ENCODE assay signal across 8 cellular contexts in the genomic region with DNA sequence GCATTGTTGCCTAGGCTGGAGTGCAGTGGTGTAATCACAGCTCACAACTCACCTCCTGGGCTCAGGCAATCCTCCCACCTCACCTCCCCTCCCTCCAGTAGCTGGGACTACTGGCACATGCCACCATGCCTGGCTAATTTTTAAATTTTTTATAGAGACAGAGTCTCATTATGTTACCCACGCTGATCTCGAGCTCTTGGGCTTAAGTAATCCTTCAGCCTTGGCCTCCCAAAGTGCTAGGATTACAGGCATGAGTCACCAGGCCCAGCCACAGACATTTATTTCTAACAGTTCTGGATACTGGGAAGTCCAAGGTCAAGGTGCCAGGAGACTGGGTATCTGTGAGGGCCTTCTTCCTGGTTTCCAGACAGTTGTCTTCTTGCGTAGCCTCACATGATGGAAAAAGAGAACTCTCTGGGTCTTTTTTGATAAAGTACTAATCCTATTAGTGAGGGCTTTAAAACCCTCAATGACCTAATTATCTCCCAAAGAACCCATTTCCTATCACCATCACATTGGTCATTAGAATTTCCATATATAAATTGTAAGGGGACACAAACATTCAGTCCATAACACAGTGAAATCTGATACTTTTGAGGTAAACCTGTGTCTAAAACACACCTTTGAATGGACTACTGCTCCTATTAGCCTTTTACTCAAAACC.
DNase-seq lines count a peak whose midpoint lies in the region; ATAC-seq, FAIRE-seq and TF ChIP-seq lines count a peak whose summit lies in the region.

No MANE protein-coding gene starts in this region.

- H3K9me3 ChIP-seq in lower lobe of right lung = no peaks in the 10 kb centered on the region

- peaks cover 16% of the 10 kb centered on the region for H3K4me1 ChIP-seq in lower lobe of right lung

- in situ Hi-C loops in astrocyte of the spinal cord (cut with HindIII; ENCODE audit: low sequenced_read_pairs) = no loop called here

- H3K36me3 Mint-ChIP-seq in activated T-cell treated with anti-CD3 and anti-CD28 coated beads, Interleukin-2, amount 50 U/mL, for 72 hours (ENCODE audit: insufficient read depth in 2 of 2) = no peaks in the 10 kb centered on the region

- H3K36me3 ChIP-seq in lower lobe of right lung = peaks cover 4% of the 10 kb centered on the region

- intact Hi-C loops in lower lobe of right lung (cut with DNase I) = no loop called here

- H3K27ac ChIP-seq in lower lobe of right lung = peak overlapping the region; percentile 82

- peak overlapping the region; percentile 30 for H3K27ac Mint-ChIP-seq in activated T-cell treated with anti-CD3 and anti-CD28 coated beads, Interleukin-2, amount 50 U/mL, for 72 hours

- no peak for DNase-seq in activated T-cell treated with anti-CD3 and anti-CD28 coated beads, Interleukin-2, amount 50 U/mL, for 72 hours
- DNase-seq in activated T-cell treated with anti-CD3 and anti-CD28 coated beads, Interleukin-2, amount 50 U/mL, for 1 hour = no peak
- DNase-seq in astrocyte of the spinal cord (ENCODE audit: low read depth, low spot score) (peak; percentile 79), lower lobe of right lung (no peak), urothelium cell line (ENCODE audit: low spot score) (peak; percentile 9), ureter (ENCODE audit: low spot score) (no peak)
- DNase-seq in stimulated activated CD4-positive, alpha-beta T cell treated with anti-CD3 and anti-CD28 coated beads, Interleukin-2, amount 100 ng/mL, for 24 hours = no peak

- peak overlapping the region; percentile 43 to 67 for H3K4me3 Mint-ChIP-seq in activated T-cell treated with anti-CD3 and anti-CD28 coated beads, Interleukin-2, amount 50 U/mL, for 72 hours

- no peak for TF ChIP-seq CTCF in astrocyte of the spinal cord (IDR thresholded peaks at IDR 0.05; ENCODE audit: low read depth, low read length)
- TF ChIP-seq CTCF in lower lobe of right lung (IDR thresholded peaks at IDR 0.05) = no peak

- H3K9me3 Mint-ChIP-seq in activated T-cell treated with anti-CD3 and anti-CD28 coated beads, Interleukin-2, amount 50 U/mL, for 72 hours = no peaks in the 10 kb centered on the region

- no peak for ATAC-seq in activated T-cell treated with anti-CD3 and anti-CD28 coated beads, Interleukin-2, amount 50 U/mL, for 72 hours (replicated peaks in 1 of 2)
- ATAC-seq in lower lobe of right lung = peak; percentile 55 to 67
- no peak for ATAC-seq in HG03442 (IDR thresholded peaks at IDR 0.05; ENCODE audit: unreplicated experiment)

- peaks cover 29% of the 10 kb centered on the region for H3K4me1 Mint-ChIP-seq in activated T-cell treated with anti-CD3 and anti-CD28 coated beads, Interleukin-2, amount 50 U/mL, for 72 hours (ENCODE audit: low read depth)

- H3K27me3 Mint-ChIP-seq in activated T-cell treated with anti-CD3 and anti-CD28 coated beads, Interleukin-2, amount 50 U/mL, for 72 hours (ENCODE audit: low read depth) = no peaks in the 10 kb centered on the region

- no peaks in the 10 kb centered on the region for H3K27me3 ChIP-seq in lower lobe of right lung (ENCODE audit: low read depth)

- H3K4me3 ChIP-seq in astrocyte of the spinal cord (ENCODE audit: low read depth, low read length) = peak overlapping the region; percentile 27
- peak overlapping the region; percentile 48 for H3K4me3 ChIP-seq in lower lobe of right lung

- no peak for FAIRE-seq in urothelium cell line (lab: Jason Lieb, UNC)

Comparison
In these comparisons a context has a peak if more than half of its experiments do, and no peak if none do; other contexts are left out.
1. ATAC-seq: peak in lower lobe of right lung (2 of 2); none in activated T-cell treated with anti-CD3 and anti-CD28 coated beads, Interleukin-2, amount 50 U/mL, for 72 hours (0 of 2) and HG03442 (single experiment).
2. DNase-seq: peak in astrocyte of the spinal cord (single experiment) and urothelium cell line (single experiment); none in activated T-cell treated with anti-CD3 and anti-CD28 coated beads, Interleukin-2, amount 50 U/mL, for 72 hours (0 of 2), activated T-cell treated with anti-CD3 and anti-CD28 coated beads, Interleukin-2, amount 50 U/mL, for 1 hour (single experiment), lower lobe of right lung (single experiment), stimulated activated CD4-positive, alpha-beta T cell treated with anti-CD3 and anti-CD28 coated beads, Interleukin-2, amount 100 ng/mL, for 24 hours (0 of 2) and ureter (single experiment).